In genomic region chr6:84645000-84645399, GRCh38 we compare ENCODE assay signal across 15 cellular contexts.
DNase-seq lines count a peak whose midpoint lies in the region; ATAC-seq, FAIRE-seq and TF ChIP-seq lines count a peak whose summit lies in the region.
"Had no signal": no experiment of that assay in that cellular context is flagged by ENCODE, and none has a peak within 500 bp of the region (broad histone marks: within the 10 kb centered on the region; RNA-seq: fewer than 3 reads in every experiment).

No MANE protein-coding gene starts in this region.

- H3K9me3 Mint-ChIP-seq in naive thymus-derived CD8-positive, alpha-beta T cell, result peaks cover 0 to 8% (median 0%) of the 10 kb centered on the region in 9 donors

- H3K36me3 ChIP-seq in RWPE2 (ENCODE audit: low read depth), result no peaks in the 10 kb centered on the region
- H3K36me3 ChIP-seq: ascending aorta, tibial artery had no signal

- POLR2A ChIA-PET in naive thymus-derived CD8-positive, alpha-beta T cell (lab: Charles Lee), result no interaction called here

- no peaks in the 10 kb centered on the region for H3K27me3 ChIP-seq in RWPE2 (ENCODE audit: insufficient read depth, poor library complexity, severe bottlenecking)
- H3K27me3 ChIP-seq: ascending aorta, tibial artery had no signal

- TF ChIP-seq CTCF in RWPE2 (IDR thresholded peaks at IDR 0.05; ENCODE audit: poor library complexity, severe bottlenecking) (no peak), fibroblast of mammary gland (conservative IDR thresholded peaks at IDR 0.05; ENCODE audit: control insufficient read depth, insufficient read depth, low read depth, low read length) (no peak), GM13976 (IDR thresholded peaks at IDR 0.05; ENCODE audit: borderline replicate concordance, control extremely low read depth, extremely low read depth, insufficient read depth, missing control alignments) (no peak)

- no peaks in the 10 kb centered on the region for H3K36me3 Mint-ChIP-seq in naive thymus-derived CD8-positive, alpha-beta T cell

- DNase-seq in H54 (ENCODE audit: insufficient read length, low spot score) (no peak), RWPE2 (ENCODE audit: low spot score) (no peak), fibroblast of mammary gland (ENCODE audit: low read depth) (peak; percentile 76), stromal cell of bone marrow (ENCODE audit: low read depth) (peak; percentile 21), hepatic stellate cell (ENCODE audit: low spot score) (no peak), GM13976 (ENCODE audit: low spot score) (no peak)
- DNase-seq in naive thymus-derived CD8-positive, alpha-beta T cell, result no peak
- DNase-seq: activated CD4-positive, alpha-beta T cell treated with anti-CD3 and anti-CD28 coated beads for 36 hours; Caco-2; effector memory CD4-positive, alpha-beta T cell; MM.1S; T-helper 1 cell; tibial artery had no signal

- H3K27ac ChIP-seq in RWPE2 (ENCODE audit: poor library complexity, severe bottlenecking), result peak overlapping the region; percentile 93
- H3K27ac ChIP-seq: ascending aorta, tibial artery had no signal

- FAIRE-seq in H54 (lab: Jason Lieb, UNC), result peak; percentile 92

- H3K4me1 Mint-ChIP-seq in naive thymus-derived CD8-positive, alpha-beta T cell, result no peaks in the 10 kb centered on the region
- H3K4me1 Mint-ChIP-seq: activated CD4-positive, alpha-beta T cell treated with anti-CD3 and anti-CD28 coated beads for 36 hours had no signal

- H3K27ac Mint-ChIP-seq in naive thymus-derived CD8-positive, alpha-beta T cell, result no peak overlapping the region
- H3K27ac Mint-ChIP-seq: activated CD4-positive, alpha-beta T cell treated with anti-CD3 and anti-CD28 coated beads for 36 hours had no signal

- H3K4me3 Mint-ChIP-seq in naive thymus-derived CD8-positive, alpha-beta T cell, result no peak overlapping the region
- H3K4me3 Mint-ChIP-seq: activated CD4-positive, alpha-beta T cell treated with anti-CD3 and anti-CD28 coated beads for 36 hours had no signal

- ATAC-seq in RWPE2 (ENCODE audit: low read depth) (peak; percentile 96), GM18861 (IDR thresholded peaks at IDR 0.05; ENCODE audit: unreplicated experiment) (no peak)
- no peak for ATAC-seq in naive thymus-derived CD8-positive, alpha-beta T cell
- ATAC-seq: activated CD4-positive, alpha-beta T cell treated with anti-CD3 and anti-CD28 coated beads for 36 hours had no signal

- H3K4me1 ChIP-seq in RWPE2 (ENCODE audit: insufficient read depth, poor library complexity, severe bottlenecking), result peaks cover 34% of the 10 kb centered on the region
- H3K4me1 ChIP-seq: Caco-2 had no signal

- H3K9me3 ChIP-seq in RWPE2 (ENCODE audit: severe bottlenecking), result no peaks in the 10 kb centered on the region
- H3K9me3 ChIP-seq: ascending aorta, Caco-2, tibial artery had no signal

- TF ChIP-seq POLR2A in H54 (IDR thresholded peaks at IDR 0.05; ENCODE audit: low read depth, low read length), result no peak

- no peaks in the 10 kb centered on the region for H3K27me3 Mint-ChIP-seq in naive thymus-derived CD8-positive, alpha-beta T cell
- H3K27me3 Mint-ChIP-seq: activated CD4-positive, alpha-beta T cell treated with anti-CD3 and anti-CD28 coated beads for 36 hours had no signal

- no peak overlapping the region for H3K4me3 ChIP-seq in RWPE2 (ENCODE audit: severe bottlenecking)
- H3K4me3 ChIP-seq in fibroblast of mammary gland (ENCODE audit: control insufficient read depth, low read depth, low read length), result no peak overlapping the region
- H3K4me3 ChIP-seq: ascending aorta, tibial artery had no signal

- in situ Hi-C loops in GM13976 (cut with MboI; ENCODE audit: low sequenced_read_pairs, unreplicated experiment), result no loop called here

Comparison
In these comparisons a context has a peak if more than half of its experiments do, and no peak if none do; other contexts are left out.
1. DNase-seq: peak in fibroblast of mammary gland (single experiment) and stromal cell of bone marrow (single experiment); none in H54 (single experiment), RWPE2 (single experiment), naive thymus-derived CD8-positive, alpha-beta T cell (0 of 10), hepatic stellate cell (single experiment) and GM13976 (single experiment).